1 cellular context compared by ENCODE assay signal in the genomic region with DNA sequence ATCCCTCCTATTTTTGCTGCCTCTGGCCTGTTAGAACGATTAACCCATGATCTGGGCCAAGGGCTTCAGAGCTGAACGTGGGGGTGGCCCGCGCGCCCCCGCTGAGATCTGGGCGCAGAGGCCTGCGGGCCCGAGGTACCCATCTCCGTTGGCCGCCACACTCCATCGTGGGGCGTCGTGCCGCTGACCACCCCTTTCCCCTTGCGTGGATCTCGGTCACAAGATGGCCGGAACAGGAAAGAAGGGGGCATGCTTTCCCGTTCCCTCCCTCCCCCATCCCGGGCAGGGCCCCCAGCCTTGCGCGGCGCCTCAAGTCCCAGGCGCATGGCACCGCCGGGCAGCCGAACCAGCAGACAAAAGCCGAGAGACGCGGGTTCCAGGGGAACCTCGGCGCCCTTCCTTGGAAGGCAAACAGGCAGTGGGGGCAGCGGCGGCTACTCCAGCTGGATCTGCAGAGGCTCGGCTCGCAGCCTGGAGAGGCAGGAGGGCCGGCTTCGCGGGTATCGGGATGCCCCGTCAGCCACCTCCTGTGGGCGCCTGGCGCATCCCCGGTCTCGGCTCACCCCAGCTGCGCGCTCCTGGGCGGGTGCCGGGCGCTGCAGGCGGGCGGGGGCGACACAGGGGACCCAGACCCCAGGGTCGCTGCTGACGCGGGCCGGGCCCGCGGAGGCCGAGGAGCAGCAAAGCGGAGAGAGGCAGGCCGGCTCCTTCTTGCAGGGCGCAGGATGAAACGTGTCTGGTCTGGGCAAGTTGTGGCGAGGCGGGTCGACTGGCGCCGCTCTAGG.
TF ChIP-seq lines count a peak whose summit lies in the region.

No MANE protein-coding gene starts in this region.

TF ChIP-seq in HepG2, 621 proteins besides CTCF, POLR2A, EP300 and RAD21 (continued from another document and continues in another):
- TF ChIP-seq, protein P1, sequence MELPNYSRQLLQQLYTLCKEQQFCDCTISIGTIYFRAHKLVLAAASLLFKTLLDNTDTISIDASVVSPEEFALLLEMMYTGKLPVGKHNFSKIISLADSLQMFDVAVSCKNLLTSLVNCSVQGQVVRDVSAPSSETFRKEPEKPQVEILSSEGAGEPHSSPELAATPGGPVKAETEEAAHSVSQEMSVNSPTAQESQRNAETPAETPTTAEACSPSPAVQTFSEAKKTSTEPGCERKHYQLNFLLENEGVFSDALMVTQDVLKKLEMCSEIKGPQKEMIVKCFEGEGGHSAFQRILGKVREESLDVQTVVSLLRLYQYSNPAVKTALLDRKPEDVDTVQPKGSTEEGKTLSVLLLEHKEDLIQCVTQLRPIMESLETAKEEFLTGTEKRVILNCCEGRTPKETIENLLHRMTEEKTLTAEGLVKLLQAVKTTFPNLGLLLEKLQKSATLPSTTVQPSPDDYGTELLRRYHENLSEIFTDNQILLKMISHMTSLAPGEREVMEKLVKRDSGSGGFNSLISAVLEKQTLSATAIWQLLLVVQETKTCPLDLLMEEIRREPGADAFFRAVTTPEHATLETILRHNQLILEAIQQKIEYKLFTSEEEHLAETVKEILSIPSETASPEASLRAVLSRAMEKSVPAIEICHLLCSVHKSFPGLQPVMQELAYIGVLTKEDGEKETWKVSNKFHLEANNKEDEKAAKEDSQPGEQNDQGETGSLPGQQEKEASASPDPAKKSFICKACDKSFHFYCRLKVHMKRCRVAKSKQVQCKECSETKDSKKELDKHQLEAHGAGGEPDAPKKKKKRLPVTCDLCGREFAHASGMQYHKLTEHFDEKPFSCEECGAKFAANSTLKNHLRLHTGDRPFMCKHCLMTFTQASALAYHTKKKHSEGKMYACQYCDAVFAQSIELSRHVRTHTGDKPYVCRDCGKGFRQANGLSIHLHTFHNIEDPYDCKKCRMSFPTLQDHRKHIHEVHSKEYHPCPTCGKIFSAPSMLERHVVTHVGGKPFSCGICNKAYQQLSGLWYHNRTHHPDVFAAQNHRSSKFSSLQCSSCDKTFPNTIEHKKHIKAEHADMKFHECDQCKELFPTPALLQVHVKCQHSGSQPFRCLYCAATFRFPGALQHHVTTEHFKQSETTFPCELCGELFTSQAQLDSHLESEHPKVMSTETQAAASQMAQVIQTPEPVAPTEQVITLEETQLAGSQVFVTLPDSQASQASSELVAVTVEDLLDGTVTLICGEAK (IDR thresholded peaks at IDR 0.05): no peak
- TF ChIP-seq, protein P1 (CRISPR knock-in tag; IDR thresholded peaks at IDR 0.05): no peak
- TF ChIP-seq, protein P2, sequence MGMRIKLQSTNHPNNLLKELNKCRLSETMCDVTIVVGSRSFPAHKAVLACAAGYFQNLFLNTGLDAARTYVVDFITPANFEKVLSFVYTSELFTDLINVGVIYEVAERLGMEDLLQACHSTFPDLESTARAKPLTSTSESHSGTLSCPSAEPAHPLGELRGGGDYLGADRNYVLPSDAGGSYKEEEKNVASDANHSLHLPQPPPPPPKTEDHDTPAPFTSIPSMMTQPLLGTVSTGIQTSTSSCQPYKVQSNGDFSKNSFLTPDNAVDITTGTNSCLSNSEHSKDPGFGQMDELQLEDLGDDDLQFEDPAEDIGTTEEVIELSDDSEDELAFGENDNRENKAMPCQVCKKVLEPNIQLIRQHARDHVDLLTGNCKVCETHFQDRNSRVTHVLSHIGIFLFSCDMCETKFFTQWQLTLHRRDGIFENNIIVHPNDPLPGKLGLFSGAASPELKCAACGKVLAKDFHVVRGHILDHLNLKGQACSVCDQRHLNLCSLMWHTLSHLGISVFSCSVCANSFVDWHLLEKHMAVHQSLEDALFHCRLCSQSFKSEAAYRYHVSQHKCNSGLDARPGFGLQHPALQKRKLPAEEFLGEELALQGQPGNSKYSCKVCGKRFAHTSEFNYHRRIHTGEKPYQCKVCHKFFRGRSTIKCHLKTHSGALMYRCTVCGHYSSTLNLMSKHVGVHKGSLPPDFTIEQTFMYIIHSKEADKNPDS (CRISPR knock-in tag; IDR thresholded peaks at IDR 0.05): 0 out of 2 replicates have a peak, but pooled peaks have one; percentile 18
- TF ChIP-seq, protein P3, sequence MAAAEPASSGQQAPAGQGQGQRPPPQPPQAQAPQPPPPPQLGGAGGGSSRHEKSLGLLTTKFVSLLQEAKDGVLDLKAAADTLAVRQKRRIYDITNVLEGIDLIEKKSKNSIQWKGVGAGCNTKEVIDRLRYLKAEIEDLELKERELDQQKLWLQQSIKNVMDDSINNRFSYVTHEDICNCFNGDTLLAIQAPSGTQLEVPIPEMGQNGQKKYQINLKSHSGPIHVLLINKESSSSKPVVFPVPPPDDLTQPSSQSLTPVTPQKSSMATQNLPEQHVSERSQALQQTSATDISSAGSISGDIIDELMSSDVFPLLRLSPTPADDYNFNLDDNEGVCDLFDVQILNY (CRISPR knock-in tag; conservative IDR thresholded peaks at IDR 0.05): no peak
- TF ChIP-seq, protein P4, sequence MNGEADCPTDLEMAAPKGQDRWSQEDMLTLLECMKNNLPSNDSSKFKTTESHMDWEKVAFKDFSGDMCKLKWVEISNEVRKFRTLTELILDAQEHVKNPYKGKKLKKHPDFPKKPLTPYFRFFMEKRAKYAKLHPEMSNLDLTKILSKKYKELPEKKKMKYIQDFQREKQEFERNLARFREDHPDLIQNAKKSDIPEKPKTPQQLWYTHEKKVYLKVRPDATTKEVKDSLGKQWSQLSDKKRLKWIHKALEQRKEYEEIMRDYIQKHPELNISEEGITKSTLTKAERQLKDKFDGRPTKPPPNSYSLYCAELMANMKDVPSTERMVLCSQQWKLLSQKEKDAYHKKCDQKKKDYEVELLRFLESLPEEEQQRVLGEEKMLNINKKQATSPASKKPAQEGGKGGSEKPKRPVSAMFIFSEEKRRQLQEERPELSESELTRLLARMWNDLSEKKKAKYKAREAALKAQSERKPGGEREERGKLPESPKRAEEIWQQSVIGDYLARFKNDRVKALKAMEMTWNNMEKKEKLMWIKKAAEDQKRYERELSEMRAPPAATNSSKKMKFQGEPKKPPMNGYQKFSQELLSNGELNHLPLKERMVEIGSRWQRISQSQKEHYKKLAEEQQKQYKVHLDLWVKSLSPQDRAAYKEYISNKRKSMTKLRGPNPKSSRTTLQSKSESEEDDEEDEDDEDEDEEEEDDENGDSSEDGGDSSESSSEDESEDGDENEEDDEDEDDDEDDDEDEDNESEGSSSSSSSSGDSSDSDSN (CRISPR knock-in tag; IDR thresholded peaks at IDR 0.05): peak; percentile 19; the same call in 1 of the 2 replicates
- TF ChIP-seq AKAP8 (CRISPR knock-in tag; IDR thresholded peaks at IDR 0.05): no peak
- TF ChIP-seq ONECUT2 (CRISPR knock-in tag; IDR thresholded peaks at IDR 0.05): no peak
- TF ChIP-seq HDAC1 (CRISPR knock-in tag; IDR thresholded peaks at IDR 0.05): 0 out of 2 replicates have a peak, but pooled peaks have one; percentile 10
- TF ChIP-seq ZNF766 (CRISPR knock-in tag; IDR thresholded peaks at IDR 0.05; ENCODE audit: borderline replicate concordance): 0 out of 2 replicates have a peak, but pooled peaks have one; percentile 1
- TF ChIP-seq IKZF4 (CRISPR knock-in tag; IDR thresholded peaks at IDR 0.05; ENCODE audit: borderline replicate concordance, low read depth, not compliant biosample characterization): peak; percentile 61
- TF ChIP-seq ZNF598 (CRISPR knock-in tag; IDR thresholded peaks at IDR 0.05; ENCODE audit: borderline replicate concordance): peak; percentile 67; the same call in 1 of the 2 replicates
- TF ChIP-seq, protein P5, sequence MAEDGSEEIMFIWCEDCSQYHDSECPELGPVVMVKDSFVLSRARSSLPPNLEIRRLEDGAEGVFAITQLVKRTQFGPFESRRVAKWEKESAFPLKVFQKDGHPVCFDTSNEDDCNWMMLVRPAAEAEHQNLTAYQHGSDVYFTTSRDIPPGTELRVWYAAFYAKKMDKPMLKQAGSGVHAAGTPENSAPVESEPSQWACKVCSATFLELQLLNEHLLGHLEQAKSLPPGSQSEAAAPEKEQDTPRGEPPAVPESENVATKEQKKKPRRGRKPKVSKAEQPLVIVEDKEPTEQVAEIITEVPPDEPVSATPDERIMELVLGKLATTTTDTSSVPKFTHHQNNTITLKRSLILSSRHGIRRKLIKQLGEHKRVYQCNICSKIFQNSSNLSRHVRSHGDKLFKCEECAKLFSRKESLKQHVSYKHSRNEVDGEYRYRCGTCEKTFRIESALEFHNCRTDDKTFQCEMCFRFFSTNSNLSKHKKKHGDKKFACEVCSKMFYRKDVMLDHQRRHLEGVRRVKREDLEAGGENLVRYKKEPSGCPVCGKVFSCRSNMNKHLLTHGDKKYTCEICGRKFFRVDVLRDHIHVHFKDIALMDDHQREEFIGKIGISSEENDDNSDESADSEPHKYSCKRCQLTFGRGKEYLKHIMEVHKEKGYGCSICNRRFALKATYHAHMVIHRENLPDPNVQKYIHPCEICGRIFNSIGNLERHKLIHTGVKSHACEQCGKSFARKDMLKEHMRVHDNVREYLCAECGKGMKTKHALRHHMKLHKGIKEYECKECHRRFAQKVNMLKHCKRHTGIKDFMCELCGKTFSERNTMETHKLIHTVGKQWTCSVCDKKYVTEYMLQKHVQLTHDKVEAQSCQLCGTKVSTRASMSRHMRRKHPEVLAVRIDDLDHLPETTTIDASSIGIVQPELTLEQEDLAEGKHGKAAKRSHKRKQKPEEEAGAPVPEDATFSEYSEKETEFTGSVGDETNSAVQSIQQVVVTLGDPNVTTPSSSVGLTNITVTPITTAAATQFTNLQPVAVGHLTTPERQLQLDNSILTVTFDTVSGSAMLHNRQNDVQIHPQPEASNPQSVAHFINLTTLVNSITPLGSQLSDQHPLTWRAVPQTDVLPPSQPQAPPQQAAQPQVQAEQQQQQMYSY (CRISPR knock-in tag; IDR thresholded peaks at IDR 0.05): 0 out of 2 replicates have a peak, but pooled peaks have one; percentile 13
- TF ChIP-seq REL (CRISPR knock-in tag; conservative IDR thresholded peaks at IDR 0.05): peak; percentile 81; the same call in 1 of the 2 replicates
- TF ChIP-seq REPIN1 (CRISPR knock-in tag; IDR thresholded peaks at IDR 0.05; ENCODE audit: borderline replicate concordance, low read depth): 0 out of 2 replicates have a peak, but pooled peaks have one; percentile 2
- no peak for TF ChIP-seq ZNF678 (CRISPR knock-in tag; IDR thresholded peaks at IDR 0.05)
- TF ChIP-seq CEBPG (CRISPR knock-in tag; IDR thresholded peaks at IDR 0.05): no peak
- no peak for TF ChIP-seq MIXL1 (CRISPR knock-in tag; IDR thresholded peaks at IDR 0.05)
- TF ChIP-seq ZMYM2 (CRISPR knock-in tag; IDR thresholded peaks at IDR 0.05): no peak
- TF ChIP-seq, protein P6, sequence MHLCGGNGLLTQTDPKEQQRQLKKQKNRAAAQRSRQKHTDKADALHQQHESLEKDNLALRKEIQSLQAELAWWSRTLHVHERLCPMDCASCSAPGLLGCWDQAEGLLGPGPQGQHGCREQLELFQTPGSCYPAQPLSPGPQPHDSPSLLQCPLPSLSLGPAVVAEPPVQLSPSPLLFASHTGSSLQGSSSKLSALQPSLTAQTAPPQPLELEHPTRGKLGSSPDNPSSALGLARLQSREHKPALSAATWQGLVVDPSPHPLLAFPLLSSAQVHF (CRISPR knock-in tag; IDR thresholded peaks at IDR 0.05): peak; percentile 71; the same call in 1 of the 2 replicates
- TF ChIP-seq ARNTL (CRISPR knock-in tag; IDR thresholded peaks at IDR 0.05): no peak
- no peak for TF ChIP-seq SMARCE1 (IDR thresholded peaks at IDR 0.05; ENCODE audit: borderline replicate concordance)
- TF ChIP-seq RORA (CRISPR knock-in tag; IDR thresholded peaks at IDR 0.05): no peak
- TF ChIP-seq RBM39 (IDR thresholded peaks at IDR 0.05; ENCODE audit: low read depth, low read length, poor library complexity, severe bottlenecking): peak; percentile 56
- TF ChIP-seq ZNF709 (CRISPR knock-in tag; IDR thresholded peaks at IDR 0.05): peak; percentile 48; the same call in 1 of the 2 replicates
- no peak for TF ChIP-seq PHF20 (CRISPR knock-in tag; IDR thresholded peaks at IDR 0.05)
- TF ChIP-seq KLF13 (CRISPR knock-in tag; IDR thresholded peaks at IDR 0.05): 0 out of 2 replicates have a peak, but pooled peaks have one; percentile 31
- TF ChIP-seq ZBTB7B (CRISPR knock-in tag; IDR thresholded peaks at IDR 0.05): peak; percentile 55; the same call in 1 of the 2 replicates
- TF ChIP-seq, protein P7, sequence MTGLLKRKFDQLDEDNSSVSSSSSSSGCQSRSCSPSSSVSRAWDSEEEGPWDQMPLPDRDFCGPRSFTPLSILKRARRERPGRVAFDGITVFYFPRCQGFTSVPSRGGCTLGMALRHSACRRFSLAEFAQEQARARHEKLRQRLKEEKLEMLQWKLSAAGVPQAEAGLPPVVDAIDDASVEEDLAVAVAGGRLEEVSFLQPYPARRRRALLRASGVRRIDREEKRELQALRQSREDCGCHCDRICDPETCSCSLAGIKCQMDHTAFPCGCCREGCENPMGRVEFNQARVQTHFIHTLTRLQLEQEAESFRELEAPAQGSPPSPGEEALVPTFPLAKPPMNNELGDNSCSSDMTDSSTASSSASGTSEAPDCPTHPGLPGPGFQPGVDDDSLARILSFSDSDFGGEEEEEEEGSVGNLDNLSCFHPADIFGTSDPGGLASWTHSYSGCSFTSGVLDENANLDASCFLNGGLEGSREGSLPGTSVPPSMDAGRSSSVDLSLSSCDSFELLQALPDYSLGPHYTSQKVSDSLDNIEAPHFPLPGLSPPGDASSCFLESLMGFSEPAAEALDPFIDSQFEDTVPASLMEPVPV (CRISPR knock-in tag; IDR thresholded peaks at IDR 0.05): peak; percentile 48; the same call in 1 of the 2 replicates
